Comparison of ENCODE assay signal across 19 cellular contexts in genomic region chr13:112973577-112973951, GRCh38.
"Had no signal": no experiment of that assay in that cellular context is flagged by ENCODE, and none has a peak within 500 bp of the region (broad histone marks: within the 10 kb centered on the region; RNA-seq: fewer than 3 reads in every experiment).

No MANE protein-coding gene starts in this region.

- H3K27ac Mint-ChIP-seq: activated naive CD4-positive, alpha-beta T cell treated with anti-CD3 and anti-CD28 coated beads, Interleukin-2, amount 50 U/mL, for 24 hours; activated T-cell treated with anti-CD3 and anti-CD28 coated beads, Interleukin-2, amount 50 U/mL, for 72 hours; dendritic cell treated with granulocyte-macrophage colony-stimulating factor and Interleukin-4, amounts not matched to agents 40 ng/mL and 50 ng/mL, for 4 days; mesothelial cell of epicardium; nephron; T-helper 2 cell treated with Interferon-gamma antibody and Interleukin-4, amounts not matched to agents 5 μg/mL and 100 μg/mL, for 36 hours had no signal

- H3K36me3 ChIP-seq: esophagus muscularis mucosa, gastroesophageal sphincter, tibial artery, uterus had no signal

- H3K9me3 Mint-ChIP-seq: activated naive CD4-positive, alpha-beta T cell treated with anti-CD3 and anti-CD28 coated beads, Interleukin-2, amount 50 U/mL, for 24 hours; T-helper 2 cell treated with Interferon-gamma antibody and Interleukin-4, amounts not matched to agents 5 μg/mL and 100 μg/mL, for 36 hours had no signal

- ATAC-seq: activated T-cell treated with anti-CD3 and anti-CD28 coated beads, Interleukin-2, amount 50 U/mL, for 72 hours; gastroesophageal sphincter; left cardiac atrium had no signal

- H3K27me3 Mint-ChIP-seq: activated naive CD4-positive, alpha-beta T cell treated with anti-CD3 and anti-CD28 coated beads, Interleukin-2, amount 50 U/mL, for 24 hours had no signal

- H3K9me3 ChIP-seq: esophagus muscularis mucosa, gastroesophageal sphincter, tibial artery, uterus had no signal

- H3K36me3 Mint-ChIP-seq: mesothelial cell of epicardium had no signal

- DNase-seq: activated CD4-positive, alpha-beta T cell treated with anti-CD3 and anti-CD28 coated beads, Interleukin-2, amount 50 U/mL, for 4 hours; activated effector memory CD4-positive, alpha-beta T cell treated with anti-CD3 and anti-CD28 coated beads, Interleukin-2, amount 50 U/mL, for 16 hours; activated T-cell treated with anti-CD3 and anti-CD28 coated beads, Interleukin-2, amount 50 U/mL, for 72 hours; effector CD8-positive, alpha-beta T cell; left cardiac atrium; occipital lobe; stimulated activated CD4-positive, alpha-beta T cell treated with anti-CD3 and anti-CD28 coated beads, Interleukin-12 subunit alpha, Interleukin-12 subunit beta, amount 100 ng/mL, for 4 hours; stimulated activated CD4-positive, alpha-beta T cell treated with anti-CD3 and anti-CD28 coated beads, Interleukin-1b, Interleukin-23, amount 100 ng/mL, for 48 hours; stimulated activated CD8-positive, alpha-beta memory T cell treated with anti-CD3 and anti-CD28 coated beads, Interleukin-4, amount 100 ng/mL, for 48 hours; stimulated activated naive CD4-positive, alpha-beta T cell treated with Interleukin-2 at 50 U/mL for 16 hours; uterus had no signal

- H3K4me3 ChIP-seq: esophagus muscularis mucosa, gastroesophageal sphincter, tibial artery, uterus had no signal

- H3K4me3 Mint-ChIP-seq: activated naive CD4-positive, alpha-beta T cell treated with anti-CD3 and anti-CD28 coated beads, Interleukin-2, amount 50 U/mL, for 24 hours; activated T-cell treated with anti-CD3 and anti-CD28 coated beads, Interleukin-2, amount 50 U/mL, for 72 hours; dendritic cell treated with granulocyte-macrophage colony-stimulating factor and Interleukin-4, amounts not matched to agents 40 ng/mL and 50 ng/mL, for 4 days; mesothelial cell of epicardium; T-helper 2 cell treated with Interferon-gamma antibody and Interleukin-4, amounts not matched to agents 5 μg/mL and 100 μg/mL, for 36 hours had no signal

- H3K27ac ChIP-seq: esophagus muscularis mucosa, gastroesophageal sphincter, tibial artery, uterus had no signal
